1 cellular context compared by ENCODE assay signal in genomic region chr3:4670352-4670751, GRCh38.
TF ChIP-seq lines count a peak whose summit lies in the region.

No MANE protein-coding gene starts in this region.

TF ChIP-seq in H1, 55 proteins besides CTCF, POLR2A, EP300 and RAD21 (continued from another document):
- TF ChIP-seq CHD7 (IDR thresholded peaks at IDR 0.05; ENCODE audit: insufficient replicate concordance, low read length) (no peak), SP4 (IDR thresholded peaks at IDR 0.05; ENCODE audit: low read length) (no peak), CHD1 (IDR thresholded peaks at IDR 0.05; ENCODE audit: low read depth, low read length) (no peak), SP1 (IDR thresholded peaks at IDR 0.05; ENCODE audit: low read depth, low read length) (no peak), ATF3 (IDR thresholded peaks at IDR 0.05; ENCODE audit: insufficient read depth, low read depth, low read length) (no peak), TBP (IDR thresholded peaks at IDR 0.05; ENCODE audit: low read depth, low read length) (no peak), NRF1 (IDR thresholded peaks at IDR 0.05; ENCODE audit: low read depth, low read length) (no peak), E2F6 (IDR thresholded peaks at IDR 0.05) (no peak)
